In genomic region chr10:70146489-70147488, GRCh38 we compare ENCODE assay signal across 8 cellular contexts. TPM values are rescaled to one million over a fixed set of nuclear protein-coding genes. Genes with fewer than 3 reads are reported as not detected.
DNase-seq lines count a peak whose midpoint lies in the region; ATAC-seq, FAIRE-seq and TF ChIP-seq lines count a peak whose summit lies in the region.

TYSND1 (minus strand) TSS chr10:70146700; CDS start chr10:70146586, 114 bp downstream.

- H3K27me3 ChIP-seq in bronchial epithelial cell (ENCODE audit: control insufficient read depth, insufficient read depth, low read length): no peaks in the 10 kb centered on the region
- no peaks in the 10 kb centered on the region for H3K27me3 ChIP-seq in smooth muscle cell (ENCODE audit: low read depth)

- ATAC-seq in GM18909 (IDR thresholded peaks at IDR 0.05; ENCODE audit: poor library complexity, unreplicated experiment) (peak; percentile 86), HG03175 (IDR thresholded peaks at IDR 0.05; ENCODE audit: unreplicated experiment) (peak; percentile 92)

- peaks cover 42% of the 10 kb centered on the region for H3F3A ChIP-seq in smooth muscle cell (ENCODE audit: low read depth)

- H3K36me3 ChIP-seq in bronchial epithelial cell (ENCODE audit: control insufficient read depth, insufficient read depth, low read length) (peaks cover 2% of the 10 kb centered on the region), smooth muscle cell (ENCODE audit: low read depth) (peaks cover 8% of the 10 kb centered on the region)

- peaks cover 16% of the 10 kb centered on the region for H3K4me1 ChIP-seq in smooth muscle cell (ENCODE audit: low read depth)

- peak within 1 kb of the TSS; percentile 85 for H3K27ac ChIP-seq in smooth muscle cell (ENCODE audit: low read depth)

- TF ChIP-seq CTCF in AG09309 (IDR thresholded peaks at IDR 0.05; ENCODE audit: control insufficient read depth, insufficient read depth, low read depth, low read length, missing control alignments) (peak; percentile 73), WI38 (IDR thresholded peaks at IDR 0.05; ENCODE audit: low read depth, low read length) (peak; percentile 63), bronchial epithelial cell (IDR thresholded peaks at IDR 0.05; ENCODE audit: insufficient read depth, low read length, severe bottlenecking) (peak; percentile 96), smooth muscle cell (IDR thresholded peaks at IDR 0.05; ENCODE audit: borderline replicate concordance, insufficient read depth, poor library complexity, severe bottlenecking) (peak; percentile 52)

- H3K4me3 ChIP-seq in AG09309 (ENCODE audit: control insufficient read depth, low read depth, low read length): peak within 1 kb of the TSS; percentile 54
- peak within 1 kb of the TSS; percentile 61 for H3K4me3 ChIP-seq in WI38 (ENCODE audit: low read depth, low read length)
- peak within 1 kb of the TSS; percentile 81 for H3K4me3 ChIP-seq in bronchial epithelial cell (ENCODE audit: low read depth, low read length)
- peak within 1 kb of the TSS; percentile 72 for H3K4me3 ChIP-seq in smooth muscle cell

- DNase-seq in AG09309 (ENCODE audit: low read depth) (peak; percentile 91), NCI-H2227 treated with DMSO at 0.1 percent for 48 hours (lab: John Stamatoyannopoulos, UW) (peak; percentile 92), bronchial epithelial cell (ENCODE audit: low read depth) (peak; percentile 98), iPS-NIHi7 (ENCODE audit: extremely low spot score) (peak; percentile 99), smooth muscle cell (lab: John Stamatoyannopoulos, UW; ENCODE audit: unreplicated experiment) (peak; percentile 71)

- no peaks in the 10 kb centered on the region for H3K9me3 ChIP-seq in smooth muscle cell (replicated peaks; ENCODE audit: low read depth)

- H2AFZ ChIP-seq in smooth muscle cell (ENCODE audit: low read depth): no peak within 1 kb of the TSS

- peak within 1 kb of the TSS; percentile 99 for H3K4me2 ChIP-seq in smooth muscle cell

- peaks cover 89% of the 10 kb centered on the region for H4K20me1 ChIP-seq in smooth muscle cell (ENCODE audit: low read depth)

- peak within 1 kb of the TSS; percentile 58 for H3K9ac ChIP-seq in smooth muscle cell (ENCODE audit: low read depth)

- 3% methylated on average over 39 of the region's 40 CpGs for WGBS in smooth muscle cell (ENCODE audit: low lambda C conversion rate)

- peaks cover 19% of the 10 kb centered on the region for H3K79me2 ChIP-seq in smooth muscle cell (ENCODE audit: low read depth)

- peak; percentile 95 for FAIRE-seq in bronchial epithelial cell (lab: Jason Lieb, UNC)

RNA-seq across cellular contexts. Expression of gene TYSND1, which starts in this region (rescaled TPM):
- 32.1 and 33.5 TPM in 2 replicates for total RNA-seq in bronchial epithelial cell
- total RNA-seq in smooth muscle cell: 2.4 and 4.9 TPM in 2 replicates
- polyA plus RNA-seq in smooth muscle cell: 4.5 and 10.0 TPM in 2 replicates

Comparison
In these comparisons a context has a peak if more than half of its experiments do, and no peak if none do; other contexts are left out.
1. Peak in every context shown above with its lines: DNase-seq, ATAC-seq, H3K4me3 ChIP-seq and H3K27ac ChIP-seq.